ENCODE assay signal across 8 cellular contexts in genomic region chr16:17416461-17417221, GRCh38.
DNase-seq lines count a peak whose midpoint lies in the region; ATAC-seq, FAIRE-seq and TF ChIP-seq lines count a peak whose summit lies in the region.

No MANE protein-coding gene starts in this region.

- in situ Hi-C loops in GM13977 (cut with MboI; ENCODE audit: low pct_unique_long_range_greater_than_20kb, low sequenced_read_pairs, unreplicated experiment): no loop called here

- H3K27me3 ChIP-seq in iPS-20b (ENCODE audit: insufficient read depth, low read length): no peaks in the 10 kb centered on the region

- FAIRE-seq in D721Med (lab: Jason Lieb, UNC): no peak

- H3K9me3 ChIP-seq in iPS-20b (ENCODE audit: insufficient read depth, low read depth, low read length): no peaks in the 10 kb centered on the region

- TF ChIP-seq CTCF in GM13977 (IDR thresholded peaks at IDR 0.05; ENCODE audit: extremely low read depth, insufficient read depth, missing control alignments) (peak; percentile 26), D721Med (IDR thresholded peaks at IDR 0.05; ENCODE audit: insufficient read depth, missing control alignments) (no peak)

- H3K4me3 ChIP-seq in iPS-20b (ENCODE audit: low read length): peak overlapping the region; percentile 15; the same call in 1 of the 2 replicates

- no peaks in the 10 kb centered on the region for H3K36me3 ChIP-seq in iPS-20b (ENCODE audit: insufficient read depth, low read depth, low read length)

- peaks cover 21% of the 10 kb centered on the region for H3K4me1 ChIP-seq in iPS-20b (ENCODE audit: insufficient read depth, low read length)

- H3K9ac ChIP-seq in iPS-20b (ENCODE audit: low read depth, low read length): peak overlapping the region; percentile 39; the same call in 1 of the 2 replicates

- peak; percentile 95 for ATAC-seq in HG02588 (IDR thresholded peaks at IDR 0.05; ENCODE audit: unreplicated experiment)

- no peak overlapping the region for H3K27ac ChIP-seq in iPS-20b (ENCODE audit: low read length)

- DNase-seq in GM13977 (ENCODE audit: low spot score) (peak; percentile 85), NOMO-1 treated with dmso at 0.1 percent for 144 hours (lab: John Stamatoyannopoulos, UW; ENCODE audit: unreplicated experiment) (peak; percentile 88), OCI-M1 (lab: John Stamatoyannopoulos, UW) (no peak), D721Med (ENCODE audit: insufficient read length, low spot score) (no peak)
- peak; percentile 19 for DNase-seq in activated T-helper 9 cell treated with anti-CD3 and anti-CD28 coated beads, Interleukin-2, amount 50 U/mL, for 16 hours (ENCODE audit: low read depth)
- peak in 3 of 4 experiments; percentile 21 to 37 (median 29) for DNase-seq in stimulated activated CD4-positive, alpha-beta T cell treated with anti-CD3 and anti-CD28 coated beads, Interleukin-1b, Interleukin-23, amount 100 ng/mL, for 24 hours (ENCODE audit: low read depth in 4 of 4, low spot score in 1 of 4)

Comparison
In these comparisons a context has a peak if more than half of its experiments do, and no peak if none do; other contexts are left out.
1. DNase-seq: peak in GM13977 (single experiment), NOMO-1 treated with dmso at 0.1 percent for 144 hours (single experiment), activated T-helper 9 cell treated with anti-CD3 and anti-CD28 coated beads, Interleukin-2, amount 50 U/mL, for 16 hours (single experiment) and stimulated activated CD4-positive, alpha-beta T cell treated with anti-CD3 and anti-CD28 coated beads, Interleukin-1b, Interleukin-23, amount 100 ng/mL, for 24 hours (3 of 4); none in OCI-M1 (single experiment) and D721Med (single experiment).